Comparison of ENCODE assay signal across 8 cellular contexts in the genomic region with DNA sequence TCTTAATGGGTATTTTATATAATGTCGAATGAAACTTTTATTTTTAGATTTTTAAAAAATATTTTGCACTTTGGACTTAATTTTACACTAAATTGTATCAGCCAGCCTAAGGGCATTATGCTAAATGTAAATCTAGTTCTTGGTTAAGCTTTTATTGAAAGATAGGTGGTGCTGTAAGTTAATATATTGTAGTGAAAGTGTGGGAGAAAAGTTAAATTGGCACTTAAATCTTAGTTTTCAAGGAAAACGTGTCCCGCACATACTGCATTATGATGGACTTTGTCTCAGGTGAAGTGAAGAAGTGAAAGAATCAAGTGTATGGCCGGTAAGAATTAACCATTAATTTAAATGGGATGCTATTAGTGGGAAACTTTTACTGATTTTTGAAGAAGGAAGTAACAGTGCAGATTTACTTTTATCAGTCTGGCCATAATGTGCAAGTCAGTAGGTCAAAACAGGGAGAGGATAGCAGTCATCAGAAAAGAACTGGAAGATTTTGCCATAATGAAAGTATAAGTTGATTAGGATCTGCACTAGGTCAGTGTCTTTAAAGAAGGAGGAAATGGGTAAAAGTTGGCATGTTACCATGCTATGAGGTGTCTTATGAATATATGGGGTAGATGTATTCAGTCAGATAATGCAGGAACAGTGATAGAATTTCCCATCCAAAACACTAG.
DNase-seq lines count a peak whose midpoint lies in the region; ATAC-seq and TF ChIP-seq lines count a peak whose summit lies in the region.

No MANE protein-coding gene starts in this region.

- H3K4me3 Mint-ChIP-seq in activated CD4-positive, alpha-beta T cell treated with anti-CD3 and anti-CD28 coated beads, Interleukin-2, amount 10 ng/mL, durations not matched to agents 24 days and 14 days = peak overlapping the region; percentile 6

- intact Hi-C loops in activated CD4-positive, alpha-beta T cell treated with anti-CD3 and anti-CD28 coated beads, Interleukin-2, amount 10 ng/mL, durations not matched to agents 24 days and 14 days (cut with micrococcal nuclease) = loop anchor here (1.0 to 5.0 kb wide), 5 partner anchors 71 to 394 kb away; no protein-coding TSS in a partner anchor
- intact Hi-C loops in spleen (cut with DNase I; ENCODE audit: low total_unique reads) = loop anchor here (5.0 to 10.0 kb wide), 3 partner anchors 239 to 487 kb away; no protein-coding TSS in a partner anchor

- no peaks in the 10 kb centered on the region for H3K27me3 Mint-ChIP-seq in activated CD4-positive, alpha-beta T cell treated with anti-CD3 and anti-CD28 coated beads, Interleukin-2, amount 10 ng/mL, durations not matched to agents 24 days and 14 days

- no peak for ATAC-seq in HG02763 (IDR thresholded peaks at IDR 0.05; ENCODE audit: unreplicated experiment)

- TF ChIP-seq CTCF in RWPE1 (conservative IDR thresholded peaks at IDR 0.05; ENCODE audit: low read depth) = peak; percentile 37
- peak; percentile 50 for TF ChIP-seq CTCF in epithelial cell of proximal tubule (conservative IDR thresholded peaks at IDR 0.05; ENCODE audit: low read depth, low read length)
- peak in 10 of 11 experiments; percentile 25 to 87 (median 69) for TF ChIP-seq CTCF in spleen (IDR thresholded peaks at IDR 0.05 in 8 of 11, conservative IDR thresholded peaks at IDR 0.05 in 3 of 11)

- H3K9me3 ChIP-seq in spleen = no peaks in the 10 kb centered on the region

- POLR2A ChIA-PET in RWPE1 (lab: Yijun Ruan, JAX; ENCODE audit: low non-redundant PET) = interaction anchor here (0.6 kb wide), 1 partner anchor 118 kb away, joined by 3 read pairs; no protein-coding TSS in a partner anchor

- H3K4me3 ChIP-seq in epithelial cell of proximal tubule (ENCODE audit: low read depth, low read length) (no peak overlapping the region), spleen (no peak overlapping the region)

- no peaks in the 10 kb centered on the region for H3K9me3 Mint-ChIP-seq in activated CD4-positive, alpha-beta T cell treated with anti-CD3 and anti-CD28 coated beads, Interleukin-2, amount 10 ng/mL, durations not matched to agents 24 days and 14 days

- H3K4me1 ChIP-seq in spleen = peaks cover 9 to 29% (median 16%) of the 10 kb centered on the region in 6 donors

- TF ChIP-seq POLR2A in spleen (IDR thresholded peaks at IDR 0.05) = no peak

- no peak overlapping the region for H3K27ac ChIP-seq in RWPE1
- H3K27ac ChIP-seq in spleen = peak overlapping the region in 2 of 8 donors; percentile 9 to 36

- peak overlapping the region; percentile 5 for H3K27ac Mint-ChIP-seq in activated CD4-positive, alpha-beta T cell treated with anti-CD3 and anti-CD28 coated beads, Interleukin-2, amount 10 ng/mL, durations not matched to agents 24 days and 14 days

- DNase-seq in activated CD4-positive, alpha-beta T cell treated with anti-CD3 and anti-CD28 coated beads, Interleukin-2, amount 10 ng/mL, durations not matched to agents 24 days and 14 days = no peak
- DNase-seq in activated CD4-positive, alpha-beta T cell treated with anti-CD3 and anti-CD28 coated beads, Interleukin-2, amount 50 U/mL, for 4 hours = no peak
- DNase-seq in RWPE1 (ENCODE audit: low spot score) (peak; percentile 44), epithelial cell of proximal tubule (ENCODE audit: low read depth) (no peak), spleen (no peak), NCI-H2081 (lab: John Stamatoyannopoulos, UW) (no peak)
- no peak for DNase-seq in activated effector memory CD4-positive, alpha-beta T cell treated with anti-CD3 and anti-CD28 coated beads, Interleukin-2, amount 50 U/mL, for 16 hours

- H3K4me1 Mint-ChIP-seq in activated CD4-positive, alpha-beta T cell treated with anti-CD3 and anti-CD28 coated beads, Interleukin-2, amount 10 ng/mL, durations not matched to agents 24 days and 14 days = peaks cover 17% of the 10 kb centered on the region

- CTCF ChIA-PET in RWPE1 (lab: Yijun Ruan, JAX) = interaction anchor here (0.6 kb wide), 3 partner anchors 117 to 275 kb away, joined by 3 read pairs; no protein-coding TSS in a partner anchor

- no peaks in the 10 kb centered on the region for H3K36me3 Mint-ChIP-seq in activated CD4-positive, alpha-beta T cell treated with anti-CD3 and anti-CD28 coated beads, Interleukin-2, amount 10 ng/mL, durations not matched to agents 24 days and 14 days (ENCODE audit: low read depth)

- H3K36me3 ChIP-seq in spleen = peaks cover 0 to 22% (median 3%) of the 10 kb centered on the region in 6 donors

- 27 to 38% (median 31%) methylated on average over 4 of the region's 4 CpGs for WGBS in spleen, 5 donors

- no peaks in the 10 kb centered on the region for H3K27me3 ChIP-seq in spleen (replicated peaks in 1 of 7)
